ENCODE assay signal across 33 cellular contexts in genomic region chr3:7242303-7242635, GRCh38.
"Had no signal": no experiment of that assay in that cellular context is flagged by ENCODE, and none has a peak within 500 bp of the region (broad histone marks: within the 10 kb centered on the region; RNA-seq: fewer than 3 reads in every experiment).

No MANE protein-coding gene starts in this region.

- FAIRE-seq: bronchial epithelial cell, TTC549 had no signal

- H3K4me3 ChIP-seq: ascending aorta, cardiac muscle cell had no signal

- H3K27me3 ChIP-seq: ascending aorta, cardiac muscle cell had no signal

- H3K27ac ChIP-seq: ascending aorta, cardiac muscle cell, WERI-Rb-1 had no signal

- ATAC-seq: activated CD4-positive, alpha-beta T cell treated with anti-CD3 and anti-CD28 coated beads for 36 hours; activated CD4-positive, CD25-positive, alpha-beta regulatory T cell treated with anti-CD3 and anti-CD28 coated beads, Interleukin-2, amount 50 U/mL, for 24 hours; activated CD8-positive, alpha-beta memory T cell treated with anti-CD3 and anti-CD28 coated beads, Interleukin-2, amount 10 ng/mL, durations not matched to agents 7 days and 5 days; activated CD8-positive, alpha-beta T cell treated with anti-CD3 and anti-CD28 coated beads, Interleukin-2, amount 10 ng/mL, durations not matched to agents 7 days and 5 days; activated naive CD8-positive, alpha-beta T cell treated with anti-CD3 and anti-CD28 coated beads, Interleukin-2, amount 50 U/mL, for 24 hours; WTC11 had no signal

- H3K4me1 ChIP-seq: ascending aorta had no signal

- DNase-seq: activated CD4-positive, alpha-beta memory T cell treated with anti-CD3 and anti-CD28 coated beads, Interleukin-2, amount 10 ng/mL, durations not matched to agents 7 days and 5 days; activated CD4-positive, alpha-beta T cell treated with anti-CD3 and anti-CD28 coated beads for 1 hour; activated CD4-positive, alpha-beta T cell treated with anti-CD3 and anti-CD28 coated beads for 36 hours; activated CD4-positive, alpha-beta T cell treated with anti-CD3 and anti-CD28 coated beads for 48 hours; activated CD4-positive, alpha-beta T cell treated with anti-CD3 and anti-CD28 coated beads, Interleukin-2, amount 10 ng/mL, durations not matched to agents 7 days and 5 days; activated CD4-positive, alpha-beta T cell treated with anti-CD3 and anti-CD28 coated beads, Interleukin-2, amount 50 U/mL, for 48 hours; activated CD4-positive, CD25-positive, alpha-beta regulatory T cell; activated CD8-positive, alpha-beta memory T cell treated with anti-CD3 and anti-CD28 coated beads for 24 hours; activated CD8-positive, alpha-beta memory T cell treated with anti-CD3 and anti-CD28 coated beads, Interleukin-2, amount 10 ng/mL, durations not matched to agents 7 days and 5 days; activated CD8-positive, alpha-beta memory T cell treated with anti-CD3 and anti-CD28 coated beads, Interleukin-2, amount 50 U/mL, for 48 hours; activated CD8-positive, alpha-beta T cell treated with anti-CD3 and anti-CD28 coated beads, Interleukin-2, amount 10 ng/mL, durations not matched to agents 7 days and 5 days; activated effector memory CD4-positive, alpha-beta T cell treated with Interleukin-2 at 50 U/mL for 16 hours; activated gamma-delta T cell; activated naive CD4-positive, alpha-beta T cell treated with anti-CD3 and anti-CD28 coated beads, Interleukin-2, amount 10 ng/mL, durations not matched to agents 7 days and 5 days; activated naive CD4-positive, alpha-beta T cell treated with Interleukin-2 at 50 U/mL for 16 hours; activated naive CD8-positive, alpha-beta T cell treated with anti-CD3 and anti-CD28 coated beads, Interleukin-2, amount 10 ng/mL, durations not matched to agents 7 days and 5 days; activated naive CD8-positive, alpha-beta T cell treated with anti-CD3 and anti-CD28 coated beads, Interleukin-2, amount 50 U/mL, for 24 hours; activated T-cell treated with anti-CD3 and anti-CD28 coated beads, Interleukin-2, amount 50 U/mL, for 24 hours; activated T-cell treated with anti-CD3 and anti-CD28 coated beads, Interleukin-2, amount 50 U/mL, for 48 hours; amygdala; anterior cingulate cortex; caudate nucleus; cerebellar nuclear complex; T-helper 1 cell; T-helper 2 cell; T-helper 9 cell; WERI-Rb-1 had no signal

- H3K36me3 ChIP-seq: ascending aorta, cardiac muscle cell, WERI-Rb-1 had no signal

- H3K9me3 ChIP-seq: ascending aorta had no signal
